ENCODE assay signal across 38 cellular contexts in genomic region chr7:92304406-92304893, GRCh38.
"Had no signal": no experiment of that assay in that cellular context is flagged by ENCODE, and none has a peak within 500 bp of the region (broad histone marks: within the 10 kb centered on the region; RNA-seq: fewer than 3 reads in every experiment).

No MANE protein-coding gene starts in this region.

- H3K9me3 ChIP-seq: ascending aorta had no signal

- H3K27me3 ChIP-seq: ascending aorta, cardiac muscle cell had no signal

- DNase-seq: activated B cell treated with CpG ODN at 0.5 μM for 24 hours; activated CD4-positive, alpha-beta memory T cell treated with anti-CD3 and anti-CD28 coated beads for 36 hours; activated CD4-positive, alpha-beta T cell treated with anti-CD3 and anti-CD28 coated beads for 4 hours; activated CD4-positive, alpha-beta T cell treated with anti-CD3 and anti-CD28 coated beads, Interleukin-2, amount 10 ng/mL, durations not matched to agents 24 days and 14 days; activated CD4-positive, alpha-beta T cell treated with anti-CD3 and anti-CD28 coated beads, Interleukin-2, amount 50 U/mL, for 1 hour; activated CD4-positive, alpha-beta T cell treated with anti-CD3 and anti-CD28 coated beads, Interleukin-2, amount 50 U/mL, for 4 hours; activated CD4-positive, CD25-positive, alpha-beta regulatory T cell treated with anti-CD3 and anti-CD28 coated beads, Interleukin-2, amount 50 U/mL, for 72 hours; activated CD8-positive, alpha-beta memory T cell treated with anti-CD3 and anti-CD28 coated beads, Interleukin-2, amount 50 U/mL, for 4 hours; activated CD8-positive, alpha-beta T cell treated with anti-CD3 and anti-CD28 coated beads for 36 hours; activated effector memory CD4-positive, alpha-beta T cell treated with anti-CD3 and anti-CD28 coated beads, Interleukin-2, amount 50 U/mL, for 16 hours; activated naive CD4-positive, alpha-beta T cell treated with anti-CD3 and anti-CD28 coated beads, Interleukin-2, amount 10 ng/mL, durations not matched to agents 7 days and 5 days; activated naive CD4-positive, alpha-beta T cell treated with Interleukin-2 at 50 U/mL for 16 hours; activated naive CD8-positive, alpha-beta T cell treated with anti-CD3 and anti-CD28 coated beads, Interleukin-2, amount 10 ng/mL, durations not matched to agents 7 days and 5 days; activated naive CD8-positive, alpha-beta T cell treated with anti-CD3 and anti-CD28 coated beads, Interleukin-2, amount 50 U/mL, for 24 hours; activated T-cell treated with anti-CD3 and anti-CD28 coated beads for 4 hours; activated T-cell treated with anti-CD3 and anti-CD28 coated beads, Interleukin-2, amount 50 U/mL, for 1 hour; activated T-cell treated with anti-CD3 and anti-CD28 coated beads, Interleukin-2, amount 50 U/mL, for 4 hours; activated T-cell treated with anti-CD3 and anti-CD28 coated beads, Interleukin-2, amount 50 U/mL, for 72 hours; amygdala; anterior cingulate cortex; caudate nucleus; cerebellar nuclear complex; T-helper 1 cell; T-helper 2 cell; T-helper 9 cell had no signal

- FAIRE-seq: bronchial epithelial cell, TTC549 had no signal

- H3K4me1 ChIP-seq: ascending aorta had no signal

- H3K4me3 Mint-ChIP-seq: activated B cell treated with CpG ODN at 0.5 μM for 24 hours; activated CD4-positive, alpha-beta memory T cell treated with anti-CD3 and anti-CD28 coated beads for 36 hours; activated CD4-positive, alpha-beta T cell treated with anti-CD3 and anti-CD28 coated beads, Interleukin-2, amount 10 ng/mL, durations not matched to agents 24 days and 14 days; activated CD8-positive, alpha-beta T cell treated with anti-CD3 and anti-CD28 coated beads for 36 hours; activated naive CD4-positive, alpha-beta T cell treated with anti-CD3 and anti-CD28 coated beads, Interleukin-2, amount 10 ng/mL, durations not matched to agents 7 days and 5 days; activated naive CD4-positive, alpha-beta T cell treated with anti-CD3 and anti-CD28 coated beads, Interleukin-2, amount 50 U/mL, for 24 hours; activated naive CD8-positive, alpha-beta T cell; activated naive CD8-positive, alpha-beta T cell treated with anti-CD3 and anti-CD28 coated beads, Interleukin-2, amount 10 ng/mL, durations not matched to agents 7 days and 5 days; activated naive CD8-positive, alpha-beta T cell treated with anti-CD3 and anti-CD28 coated beads, Interleukin-2, amount 50 U/mL, for 24 hours; activated T-cell treated with anti-CD3 and anti-CD28 coated beads, Interleukin-2, amount 50 U/mL, for 4 hours; activated T-cell treated with anti-CD3 and anti-CD28 coated beads, Interleukin-2, amount 50 U/mL, for 72 hours; activated T-helper 1 cell treated with anti-CD3 and anti-CD28 coated beads, Interleukin-12 subunit alpha, Interleukin-12 subunit beta, Interleukin-2, Interleukin-4 antibody, amounts not matched to agents 30 ng/mL and 10 ng/mL and 1 ng/mL, durations not matched to agents 14 hours and 24 hours and 36 hours; activated T-helper 17 cell treated with anti-CD3 and anti-CD28 coated beads, Interleukin-2, amount 50 U/mL, for 72 hours; brain; central memory CD8-positive, alpha-beta T cell; T-helper 1 cell treated with Interleukin-12 subunit alpha and Interleukin-12 subunit beta and Interleukin-4 antibody, amounts not matched to agents 30 μg/mL and 1 μg/mL, for 36 hours; T-helper 2 cell treated with Interferon-gamma antibody and Interleukin-4, amounts not matched to agents 5 μg/mL and 100 μg/mL, for 36 hours had no signal

- H3K4me3 ChIP-seq: ascending aorta, cardiac muscle cell had no signal

- H3K4me1 Mint-ChIP-seq: activated B cell treated with CpG ODN at 0.5 μM for 24 hours; activated CD4-positive, alpha-beta T cell treated with anti-CD3 and anti-CD28 coated beads, Interleukin-2, amount 10 ng/mL, durations not matched to agents 24 days and 14 days; activated naive CD4-positive, alpha-beta T cell treated with anti-CD3 and anti-CD28 coated beads, Interleukin-2, amount 10 ng/mL, durations not matched to agents 7 days and 5 days; activated naive CD4-positive, alpha-beta T cell treated with anti-CD3 and anti-CD28 coated beads, Interleukin-2, amount 50 U/mL, for 24 hours; activated naive CD8-positive, alpha-beta T cell treated with anti-CD3 and anti-CD28 coated beads, Interleukin-2, amount 10 ng/mL, durations not matched to agents 7 days and 5 days; activated naive CD8-positive, alpha-beta T cell treated with anti-CD3 and anti-CD28 coated beads, Interleukin-2, amount 50 U/mL, for 24 hours; activated T-helper 17 cell treated with anti-CD3 and anti-CD28 coated beads, Interleukin-2, amount 50 U/mL, for 72 hours; brain; central memory CD8-positive, alpha-beta T cell had no signal

- H3K27ac Mint-ChIP-seq: activated B cell treated with CpG ODN at 0.5 μM for 24 hours; activated CD4-positive, alpha-beta memory T cell treated with anti-CD3 and anti-CD28 coated beads for 36 hours; activated CD4-positive, alpha-beta T cell treated with anti-CD3 and anti-CD28 coated beads, Interleukin-2, amount 10 ng/mL, durations not matched to agents 24 days and 14 days; activated CD8-positive, alpha-beta T cell treated with anti-CD3 and anti-CD28 coated beads for 36 hours; activated naive CD4-positive, alpha-beta T cell treated with anti-CD3 and anti-CD28 coated beads, Interleukin-2, amount 10 ng/mL, durations not matched to agents 7 days and 5 days; activated naive CD4-positive, alpha-beta T cell treated with anti-CD3 and anti-CD28 coated beads, Interleukin-2, amount 50 U/mL, for 24 hours; activated naive CD8-positive, alpha-beta T cell; activated naive CD8-positive, alpha-beta T cell treated with anti-CD3 and anti-CD28 coated beads, Interleukin-2, amount 10 ng/mL, durations not matched to agents 7 days and 5 days; activated naive CD8-positive, alpha-beta T cell treated with anti-CD3 and anti-CD28 coated beads, Interleukin-2, amount 50 U/mL, for 24 hours; activated T-cell treated with anti-CD3 and anti-CD28 coated beads, Interleukin-2, amount 50 U/mL, for 72 hours; activated T-helper 1 cell treated with anti-CD3 and anti-CD28 coated beads, Interleukin-12 subunit alpha, Interleukin-12 subunit beta, Interleukin-2, Interleukin-4 antibody, amounts not matched to agents 30 ng/mL and 10 ng/mL and 1 ng/mL, durations not matched to agents 14 hours and 24 hours and 36 hours; activated T-helper 17 cell treated with anti-CD3 and anti-CD28 coated beads, Interleukin-2, amount 50 U/mL, for 72 hours; brain; T-helper 1 cell treated with Interleukin-12 subunit alpha and Interleukin-12 subunit beta and Interleukin-4 antibody, amounts not matched to agents 30 μg/mL and 1 μg/mL, for 36 hours; T-helper 2 cell treated with Interferon-gamma antibody and Interleukin-4, amounts not matched to agents 5 μg/mL and 100 μg/mL, for 36 hours had no signal

- H3K9me3 Mint-ChIP-seq: activated B cell treated with CpG ODN at 0.5 μM for 24 hours; activated CD4-positive, alpha-beta memory T cell treated with anti-CD3 and anti-CD28 coated beads for 36 hours; activated CD4-positive, alpha-beta T cell treated with anti-CD3 and anti-CD28 coated beads, Interleukin-2, amount 10 ng/mL, durations not matched to agents 24 days and 14 days; activated CD8-positive, alpha-beta T cell treated with anti-CD3 and anti-CD28 coated beads for 36 hours; activated naive CD4-positive, alpha-beta T cell treated with anti-CD3 and anti-CD28 coated beads, Interleukin-2, amount 10 ng/mL, durations not matched to agents 7 days and 5 days; activated naive CD4-positive, alpha-beta T cell treated with anti-CD3 and anti-CD28 coated beads, Interleukin-2, amount 50 U/mL, for 24 hours; activated naive CD8-positive, alpha-beta T cell treated with anti-CD3 and anti-CD28 coated beads, Interleukin-2, amount 10 ng/mL, durations not matched to agents 7 days and 5 days; activated naive CD8-positive, alpha-beta T cell treated with anti-CD3 and anti-CD28 coated beads, Interleukin-2, amount 50 U/mL, for 24 hours; activated T-cell treated with anti-CD3 and anti-CD28 coated beads, Interleukin-2, amount 50 U/mL, for 4 hours; activated T-cell treated with anti-CD3 and anti-CD28 coated beads, Interleukin-2, amount 50 U/mL, for 72 hours; activated T-helper 1 cell treated with anti-CD3 and anti-CD28 coated beads, Interleukin-12 subunit alpha, Interleukin-12 subunit beta, Interleukin-2, Interleukin-4 antibody, amounts not matched to agents 30 ng/mL and 10 ng/mL and 1 ng/mL, durations not matched to agents 14 hours and 24 hours and 36 hours; activated T-helper 17 cell treated with anti-CD3 and anti-CD28 coated beads, Interleukin-2, amount 50 U/mL, for 72 hours; central memory CD8-positive, alpha-beta T cell; T-helper 1 cell treated with Interleukin-12 subunit alpha and Interleukin-12 subunit beta and Interleukin-4 antibody, amounts not matched to agents 30 μg/mL and 1 μg/mL, for 36 hours; T-helper 2 cell treated with Interferon-gamma antibody and Interleukin-4, amounts not matched to agents 5 μg/mL and 100 μg/mL, for 36 hours had no signal

- H3K27me3 Mint-ChIP-seq: activated B cell treated with CpG ODN at 0.5 μM for 24 hours; activated CD4-positive, alpha-beta memory T cell treated with anti-CD3 and anti-CD28 coated beads for 36 hours; activated CD4-positive, alpha-beta T cell treated with anti-CD3 and anti-CD28 coated beads, Interleukin-2, amount 10 ng/mL, durations not matched to agents 24 days and 14 days; activated CD8-positive, alpha-beta T cell treated with anti-CD3 and anti-CD28 coated beads for 36 hours; activated naive CD4-positive, alpha-beta T cell treated with anti-CD3 and anti-CD28 coated beads, Interleukin-2, amount 10 ng/mL, durations not matched to agents 7 days and 5 days; activated naive CD4-positive, alpha-beta T cell treated with anti-CD3 and anti-CD28 coated beads, Interleukin-2, amount 50 U/mL, for 24 hours; activated naive CD8-positive, alpha-beta T cell; activated naive CD8-positive, alpha-beta T cell treated with anti-CD3 and anti-CD28 coated beads, Interleukin-2, amount 10 ng/mL, durations not matched to agents 7 days and 5 days; activated naive CD8-positive, alpha-beta T cell treated with anti-CD3 and anti-CD28 coated beads, Interleukin-2, amount 50 U/mL, for 24 hours; activated T-helper 17 cell treated with anti-CD3 and anti-CD28 coated beads, Interleukin-2, amount 50 U/mL, for 72 hours; brain; central memory CD8-positive, alpha-beta T cell had no signal

- H3K27ac ChIP-seq: ascending aorta, cardiac muscle cell, VCaP had no signal
